Comparison of ENCODE assay signal across 8 cellular contexts in genomic region chr10:59234814-59235429, GRCh38. TPM values are rescaled to one million over a fixed set of nuclear protein-coding genes. Genes with fewer than 3 reads are reported as not detected.
DNase-seq lines count a peak whose midpoint lies in the region; ATAC-seq and TF ChIP-seq lines count a peak whose summit lies in the region.

No MANE protein-coding gene starts in this region.

- TF ChIP-seq POLR2A in prostate gland (IDR thresholded peaks at IDR 0.05) = no peak

- TF ChIP-seq CTCF in left ventricle myocardium inferior (IDR thresholded peaks at IDR 0.05; ENCODE audit: borderline replicate concordance) (peak; percentile 65), epithelial cell of esophagus (IDR thresholded peaks at IDR 0.05; ENCODE audit: insufficient read depth, low read depth, low read length, missing control alignments) (peak; percentile 70), prostate gland (IDR thresholded peaks at IDR 0.05) (peak in 3 of 4 experiments; percentile 33 to 54 (median 44))

- H3K4me3 Mint-ChIP-seq in naive thymus-derived CD8-positive, alpha-beta T cell = no peak overlapping the region

- H3K9me3 ChIP-seq in left ventricle myocardium inferior (replicated peaks) (no peaks in the 10 kb centered on the region), prostate gland (no peaks in the 10 kb centered on the region)

- H3K36me3 Mint-ChIP-seq in naive thymus-derived CD8-positive, alpha-beta T cell = no peaks in the 10 kb centered on the region

- DNase-seq in left ventricle myocardium inferior = no peak
- no peak for DNase-seq in Right ventricle myocardium superior
- DNase-seq in NCI-H460 (ENCODE audit: extremely low read depth, low read depth) = peak; percentile 28
- DNase-seq in epithelial cell of esophagus (ENCODE audit: low read depth) = peak; percentile 56
- DNase-seq in prostate gland (ENCODE audit: low spot score) = peak; percentile 11
- no peak for DNase-seq in naive thymus-derived CD8-positive, alpha-beta T cell

- POLR2A ChIA-PET in naive thymus-derived CD8-positive, alpha-beta T cell (lab: Charles Lee) = no interaction called here

- peaks cover 0 to 3% (median 0%) of the 10 kb centered on the region in 9 donors for H3K9me3 Mint-ChIP-seq in naive thymus-derived CD8-positive, alpha-beta T cell

- H3K36me3 ChIP-seq in left ventricle myocardium inferior = no peaks in the 10 kb centered on the region
- H3K36me3 ChIP-seq in prostate gland = no peaks in the 10 kb centered on the region

- no peak for ATAC-seq in Right ventricle myocardium superior (ENCODE audit: poor library complexity)
- no peak for ATAC-seq in GM19463 (IDR thresholded peaks at IDR 0.05; ENCODE audit: unreplicated experiment)
- ATAC-seq in naive thymus-derived CD8-positive, alpha-beta T cell = no peak
- ATAC-seq in HG03521 (IDR thresholded peaks at IDR 0.05; ENCODE audit: unreplicated experiment) = no peak

- H3K4me1 ChIP-seq in left ventricle myocardium inferior (no peaks in the 10 kb centered on the region), prostate gland (replicated peaks) (no peaks in the 10 kb centered on the region)

- no peaks in the 10 kb centered on the region for H3K27me3 ChIP-seq in left ventricle myocardium inferior (ENCODE audit: low read depth)
- H3K27me3 ChIP-seq in prostate gland (replicated peaks; ENCODE audit: insufficient read depth) = no peaks in the 10 kb centered on the region

- H3K27me3 Mint-ChIP-seq in naive thymus-derived CD8-positive, alpha-beta T cell = peaks cover 0 to 1% (median 0%) of the 10 kb centered on the region in 5 donors

- H3K4me3 ChIP-seq in left ventricle myocardium inferior (no peak overlapping the region), epithelial cell of esophagus (ENCODE audit: low read length) (no peak overlapping the region), prostate gland (no peak overlapping the region)

- H3K4me1 Mint-ChIP-seq in naive thymus-derived CD8-positive, alpha-beta T cell = no peaks in the 10 kb centered on the region

- H3K27ac ChIP-seq in left ventricle myocardium inferior (replicated peaks) (no peak overlapping the region), prostate gland (peak overlapping the region in 1 of 2 donors; percentile 2)

- no peak overlapping the region for H3K27ac Mint-ChIP-seq in naive thymus-derived CD8-positive, alpha-beta T cell

- intact Hi-C loops in left ventricle myocardium inferior (cut with micrococcal nuclease) = loop anchor here (5.0 kb wide), 2 partner anchors 283 to 387 kb away; no protein-coding TSS in a partner anchor
- intact Hi-C loops in Right ventricle myocardium superior (cut with DNase I) = loop anchor here (5.0 to 10.0 kb wide), 2 partner anchors 347 to 600 kb away; no protein-coding TSS in a partner anchor
- intact Hi-C loops in prostate gland (cut with DNase I) = no loop called here

RNA-seq across cellular contexts. Expression of gene PHYHIPL, which starts 58.5 kb away (rescaled TPM):
- total RNA-seq in left ventricle myocardium inferior (0.11 TPM), Right ventricle myocardium superior (not detected), prostate gland (10 to 100 TPM in 1 of 2 donors, 1 to 10 TPM in 1; 7.0 to 32.1 TPM)
- not detected in 2 replicates for total RNA-seq in NCI-H460 (2014; rRNA removed; shearing (Covaris generic))
- polyA plus RNA-seq in NCI-H460 (2014; cell fraction: nucleus; rRNA removed) = not detected in 2 replicates
- total RNA-seq in naive thymus-derived CD8-positive, alpha-beta T cell = not detected
- not detected for polyA plus RNA-seq in naive thymus-derived CD8-positive, alpha-beta T cell

Comparison
In these comparisons a context has a peak if more than half of its experiments do, and no peak if none do; other contexts are left out.
1. DNase-seq: peak in NCI-H460 (single experiment), epithelial cell of esophagus (single experiment) and prostate gland (single experiment); none in left ventricle myocardium inferior (single experiment), Right ventricle myocardium superior (single experiment) and naive thymus-derived CD8-positive, alpha-beta T cell (0 of 10).
2. Peak in every context shown above with its lines, with median percentiles within 50 percentile points of each other: CTCF ChIP-seq.